Comparison of ENCODE assay signal across 1 cellular context in the genomic region with DNA sequence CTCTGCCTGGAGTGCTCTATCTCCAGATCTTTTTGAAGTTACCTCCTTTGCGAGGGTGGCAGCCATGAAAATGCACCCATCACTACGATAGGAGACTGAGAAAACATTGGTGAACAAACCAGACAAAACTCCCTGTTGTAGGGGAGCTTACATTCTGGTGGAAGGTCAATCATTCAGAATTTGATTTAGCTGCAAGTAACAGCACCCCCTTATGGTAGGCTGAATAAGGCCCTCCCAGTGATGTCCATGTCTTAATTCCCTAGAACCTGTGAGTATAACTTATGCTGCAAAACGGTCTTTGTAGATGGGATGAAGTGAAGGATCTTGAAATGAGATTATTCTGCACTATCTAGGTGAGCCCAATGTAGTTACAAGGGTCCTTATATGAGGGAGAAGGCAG.
TF ChIP-seq lines count a peak whose summit lies in the region.

No MANE protein-coding gene starts in this region.

TF ChIP-seq in H1, 55 proteins besides CTCF, POLR2A, EP300 and RAD21:
- no peak for TF ChIP-seq POLR2AphosphoS5 (IDR thresholded peaks at IDR 0.05; ENCODE audit: low read depth, low read length)
- no peak for TF ChIP-seq RFX5 (IDR thresholded peaks at IDR 0.05; ENCODE audit: borderline replicate concordance, low read depth, low read length)
- TF ChIP-seq POU5F1 (IDR thresholded peaks at IDR 0.05; ENCODE audit: low read depth, low read length): no peak
- TF ChIP-seq TCF12 (IDR thresholded peaks at IDR 0.05; ENCODE audit: low read depth, low read length): no peak
